ENCODE assay signal across 8 cellular contexts in genomic region chr5:139341689-139342422, GRCh38. TPM values are rescaled to one million over a fixed set of nuclear protein-coding genes. Genes with fewer than 3 reads are reported as not detected.
DNase-seq lines count a peak whose midpoint lies in the region; ATAC-seq and TF ChIP-seq lines count a peak whose summit lies in the region.

Gene PAIP2, plus strand, starts transcription at chr5:139341854. Its CDS starts 21,931 bp downstream, at chr5:139363785.

- H3K36me3 ChIP-seq in esophagus (ENCODE audit: control insufficient read depth in 2 of 2, insufficient read depth in 2 of 2, low read length in 1 of 2) (no peaks in the 10 kb centered on the region), muscle layer of colon (ENCODE audit: insufficient read depth, low read length) (no peaks in the 10 kb centered on the region)

- 0% methylated on average over 61 to 66 of the region's 66 CpGs for WGBS in esophagus, 2 donors

- H3K27ac ChIP-seq in esophagus (ENCODE audit: low read depth in 2 of 2, low read length in 1 of 2) (peak within 1 kb of the TSS; percentile 97 to 99), muscle layer of colon (ENCODE audit: low read depth, low read length) (peak within 1 kb of the TSS; percentile 98)

- H3K9ac ChIP-seq in muscle layer of colon (ENCODE audit: low read length): peak within 1 kb of the TSS; percentile 90

- H3K9me3 Mint-ChIP-seq in activated T-cell treated with anti-CD3 and anti-CD28 coated beads, Interleukin-2, amount 50 U/mL, for 24 hours: no peaks in the 10 kb centered on the region

- peak within 1 kb of the TSS; percentile 83 to 92 for H3K4me3 ChIP-seq in esophagus (ENCODE audit: low read depth in 1 of 2, low read length in 2 of 2)
- H3K4me3 ChIP-seq in muscle layer of colon (ENCODE audit: low read depth in 1 of 2, low read length in 2 of 2): peak within 1 kb of the TSS; percentile 45 to 95

- H3K9me3 ChIP-seq in esophagus (ENCODE audit: control insufficient read depth in 2 of 2, insufficient read depth in 1 of 2, low read depth in 1 of 2, low read length in 1 of 2) (no peaks in the 10 kb centered on the region), muscle layer of colon (ENCODE audit: low read length) (no peaks in the 10 kb centered on the region)

- ATAC-seq in GM21717 (IDR thresholded peaks at IDR 0.05; ENCODE audit: unreplicated experiment): peak; percentile 90

- peaks cover 53% of the 10 kb centered on the region for H3K4me1 Mint-ChIP-seq in activated T-cell treated with anti-CD3 and anti-CD28 coated beads, Interleukin-2, amount 50 U/mL, for 24 hours (ENCODE audit: low read depth)

- DNase-seq in DMS79 (lab: John Stamatoyannopoulos, UW) (peak; percentile 69), KG1 (lab: John Stamatoyannopoulos, UW) (peak; percentile 44)
- DNase-seq in activated T-cell treated with anti-CD3 and anti-CD28 coated beads, Interleukin-2, amount 50 U/mL, for 24 hours: peak; percentile 97
- DNase-seq in stimulated activated CD8-positive, alpha-beta memory T cell treated with anti-CD3 and anti-CD28 coated beads, Interleukin-7, amount 100 ng/mL, for 24 hours (ENCODE audit: low read depth): peak; percentile 93

- H3K27ac Mint-ChIP-seq in activated T-cell treated with anti-CD3 and anti-CD28 coated beads, Interleukin-2, amount 50 U/mL, for 24 hours: peak within 1 kb of the TSS; percentile 99

- peaks cover 39% of the 10 kb centered on the region for H3K36me3 Mint-ChIP-seq in activated T-cell treated with anti-CD3 and anti-CD28 coated beads, Interleukin-2, amount 50 U/mL, for 24 hours (ENCODE audit: low read depth)

- no peaks in the 10 kb centered on the region for H3K4me1 ChIP-seq in esophagus (ENCODE audit: control insufficient read depth in 2 of 2, insufficient read depth in 2 of 2, low read length in 1 of 2)
- H3K4me1 ChIP-seq in muscle layer of colon (ENCODE audit: insufficient read depth, low read length): peaks cover 24% of the 10 kb centered on the region

- no peaks in the 10 kb centered on the region for H3K27me3 Mint-ChIP-seq in activated T-cell treated with anti-CD3 and anti-CD28 coated beads, Interleukin-2, amount 50 U/mL, for 24 hours

- no peaks in the 10 kb centered on the region for H3K27me3 ChIP-seq in esophagus (ENCODE audit: control insufficient read depth in 1 of 2, insufficient read depth in 2 of 2, low read length in 2 of 2)
- no peaks in the 10 kb centered on the region for H3K27me3 ChIP-seq in muscle layer of colon (ENCODE audit: control insufficient read depth in 1 of 2, insufficient read depth in 2 of 2, low read length in 2 of 2)

- H3K4me3 Mint-ChIP-seq in activated T-cell treated with anti-CD3 and anti-CD28 coated beads, Interleukin-2, amount 50 U/mL, for 24 hours: peak within 1 kb of the TSS; percentile 96

TF ChIP-seq in PFSK-1, 5 proteins besides CTCF, POLR2A, EP300 and RAD21:
- TF ChIP-seq POLR2AphosphoS5 (IDR thresholded peaks at IDR 0.05; ENCODE audit: low read depth, low read length): peak; percentile 56
- TF ChIP-seq REST (IDR thresholded peaks at IDR 0.05; ENCODE audit: insufficient read depth in 1 of 2, low read depth in 2 of 2, low read length in 2 of 2): no peak; a peak in 1 of 4 replicates
- 0 out of 2 replicates have a peak, but pooled peaks have one; percentile 1 for TF ChIP-seq TAF1 (IDR thresholded peaks at IDR 0.05; ENCODE audit: borderline replicate concordance, insufficient read depth, low read length)
- peak; percentile 75; the same call in 1 of the 2 replicates for TF ChIP-seq SIN3A (IDR thresholded peaks at IDR 0.05; ENCODE audit: borderline replicate concordance, insufficient read depth, low read length)
- peak; percentile 96 for TF ChIP-seq FOXP2 (optimal IDR thresholded peaks at IDR 0.05; ENCODE audit: borderline replicate concordance, extremely low read depth, extremely low read length, insufficient read depth)
TF ChIP-seq in PFSK-1: peak in this region for 4.

RNA-seq across cellular contexts. Expression of gene PAIP2, which starts in this region (rescaled TPM):
- 160 TPM for polyA plus RNA-seq in PFSK-1 (2012; ENCODE audit: insufficient read length, low read depth)
- polyA plus RNA-seq in esophagus: 10 to 100 TPM; 37.4 to 53.6 TPM

Comparison
In these comparisons a context has a peak if more than half of its experiments do, and no peak if none do; other contexts are left out.
1. Peak in every context shown above with its lines: DNase-seq, ATAC-seq, H3K4me3 ChIP-seq and H3K27ac ChIP-seq.
2. DNase-seq: peak in every context shown above with its lines; median percentile 97 in activated T-cell treated with anti-CD3 and anti-CD28 coated beads, Interleukin-2, amount 50 U/mL, for 24 hours; 93 in stimulated activated CD8-positive, alpha-beta memory T cell treated with anti-CD3 and anti-CD28 coated beads, Interleukin-7, amount 100 ng/mL, for 24 hours; 69 in DMS79; 44 in KG1.